In the genomic region with DNA sequence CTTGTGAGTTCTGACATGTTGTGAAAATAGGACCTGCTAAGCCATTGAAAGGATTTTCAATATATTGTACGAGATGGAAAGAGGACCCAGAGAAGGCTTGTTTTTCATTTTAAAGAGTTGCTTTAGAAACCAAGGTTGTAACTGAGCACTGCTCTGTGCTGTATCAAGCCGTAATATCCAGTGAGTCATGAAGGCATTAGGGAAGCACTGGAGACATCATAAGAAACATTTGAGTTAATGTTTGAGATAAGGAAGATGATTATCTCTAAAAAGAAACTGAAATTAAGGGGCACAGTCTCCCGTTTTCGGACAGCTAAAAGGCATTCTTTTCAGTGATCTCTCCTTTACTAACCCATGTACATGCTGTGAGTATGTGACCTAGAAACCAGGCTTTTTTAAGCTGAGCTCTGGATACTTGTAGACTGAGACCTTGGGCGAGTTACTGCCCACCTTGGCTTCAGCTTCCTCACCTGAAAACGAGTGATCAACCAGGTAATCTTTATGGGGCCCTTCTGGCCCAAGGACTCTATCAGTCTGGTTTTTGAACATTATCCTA, we compare ENCODE assay signal across 2 cellular contexts.
TF ChIP-seq lines count a peak whose summit lies in the region.

No MANE protein-coding gene starts in this region.

TF ChIP-seq in A549, 52 proteins besides CTCF, POLR2A, EP300 and RAD21 (continued from another document):
- TF ChIP-seq POLR2AphosphoS2 (conservative IDR thresholded peaks at IDR 0.05; ENCODE audit: low read length) (no peak), JUNB (IDR thresholded peaks at IDR 0.05) (no peak), FOSL2 (IDR thresholded peaks at IDR 0.05) (no peak), FOSL2 (CRISPR knock-in tag; IDR thresholded peaks at IDR 0.05) (peak; percentile 40), FOSB (CRISPR knock-in tag; IDR thresholded peaks at IDR 0.05) (no peak), GATA3 (IDR thresholded peaks at IDR 0.05; ENCODE audit: borderline replicate concordance) (peak; percentile 32; the same call in 1 of the 2 replicates)
TF ChIP-seq in A549: peak in this region for 2.

TF ChIP-seq in GM12878, 131 proteins besides CTCF, POLR2A, EP300 and RAD21 (continued from another document):
- no peak for TF ChIP-seq CHD2 (IDR thresholded peaks at IDR 0.05; ENCODE audit: borderline replicate concordance, low read depth, low read length)
TF ChIP-seq in GM12878: peak in this region for 1.
